Comparison of ENCODE assay signal across 7 cellular contexts in the genomic region with DNA sequence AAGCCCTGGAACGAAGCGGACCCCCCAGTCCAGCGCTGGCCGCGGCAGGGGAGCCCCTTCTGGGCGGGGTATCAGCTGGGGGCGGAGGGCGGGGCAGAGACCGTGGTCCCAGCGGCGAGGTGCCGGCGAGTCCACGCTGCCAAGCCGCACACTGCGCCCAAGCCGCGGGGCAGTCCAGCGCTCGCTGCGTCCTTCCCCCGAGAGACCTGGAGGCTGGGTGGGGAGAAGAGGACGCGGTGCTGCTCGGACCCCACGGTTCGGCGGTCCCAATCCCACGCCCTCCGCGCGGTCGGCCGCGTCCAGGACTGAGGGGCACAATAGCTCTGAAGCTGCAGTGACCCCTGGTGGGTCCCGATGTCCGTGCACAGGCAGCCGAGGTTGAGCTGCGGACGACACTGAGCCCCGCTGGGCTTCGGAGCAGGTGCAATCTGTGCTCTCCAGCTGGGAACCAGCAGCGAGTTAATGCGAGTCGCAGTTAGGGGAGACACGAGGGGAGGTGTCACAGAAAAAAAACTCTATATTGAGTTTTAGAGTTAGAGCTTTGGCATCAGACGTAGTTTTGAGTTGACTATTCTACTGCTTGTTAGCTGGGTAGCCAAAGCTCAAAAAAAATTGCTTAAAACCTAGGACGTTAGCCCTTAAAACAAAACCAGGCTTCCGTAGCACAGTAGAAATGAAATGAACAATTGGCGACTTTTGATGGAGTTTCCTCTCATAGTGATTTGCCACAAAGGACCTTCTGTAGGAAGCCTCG. TPM values are rescaled to one million over a fixed set of nuclear protein-coding genes. Genes with fewer than 3 reads are reported as not detected.
DNase-seq lines count a peak whose midpoint lies in the region; ATAC-seq and TF ChIP-seq lines count a peak whose summit lies in the region.

No MANE protein-coding gene starts in this region.

- TF ChIP-seq CTCF in OCI-LY7 (conservative IDR thresholded peaks at IDR 0.05; ENCODE audit: low read length), result peak; percentile 70
- TF ChIP-seq CTCF in brain (conservative IDR thresholded peaks at IDR 0.05), result peak; percentile 95 to 96

- H3K4me1 ChIP-seq in ES-I3 (ENCODE audit: insufficient read depth, low read length) (no peaks in the 10 kb centered on the region), OCI-LY7 (ENCODE audit: insufficient read depth, low read length, poor library complexity, severe bottlenecking) (peaks cover 5% of the 10 kb centered on the region)

- DNase-seq in HS-5 (ENCODE audit: low read depth) (peak; percentile 32), OCI-LY7 (ENCODE audit: low spot score) (peak; percentile 37), iPS DF 4.7 (ENCODE audit: extremely low read depth, low spot score) (peak; percentile 60), renal cortical epithelial cell (ENCODE audit: low read depth) (peak; percentile 65)

- H3K9me3 Mint-ChIP-seq in brain, result no peaks in the 10 kb centered on the region

- H3K36me3 Mint-ChIP-seq in brain, result no peaks in the 10 kb centered on the region

- no TSS peak for BruUV-seq in OCI-LY7 (replicated peaks; lab: Mats Ljungman, UMichigan)

- H3K4me1 Mint-ChIP-seq in brain, result peaks cover 21% of the 10 kb centered on the region

- H3K27ac Mint-ChIP-seq in brain, result peak overlapping the region; percentile 33 to 91 (median 81)

- ATAC-seq in GM21423 (IDR thresholded peaks at IDR 0.05; ENCODE audit: unreplicated experiment), result peak; percentile 84

- peaks cover 73% of the 10 kb centered on the region for H3K27me3 Mint-ChIP-seq in brain

- no peak overlapping the region for H2AFZ ChIP-seq in OCI-LY7 (ENCODE audit: low read length)

- H3K79me2 ChIP-seq in OCI-LY7 (ENCODE audit: insufficient read depth, low read depth, low read length), result no peaks in the 10 kb centered on the region

- intact Hi-C loops in OCI-LY7 (cut with micrococcal nuclease; ENCODE audit: unreplicated experiment), result loop anchor here (1.0 kb wide), 1 partner anchor 245 kb away; no protein-coding TSS in a partner anchor

- H3K4me3 ChIP-seq in OCI-LY7 (ENCODE audit: low read depth, low read length, poor library complexity, severe bottlenecking), result no peak overlapping the region

- H3K36me3 ChIP-seq in ES-I3 (ENCODE audit: insufficient read depth, low read length), result no peaks in the 10 kb centered on the region
- no peaks in the 10 kb centered on the region for H3K36me3 ChIP-seq in OCI-LY7 (ENCODE audit: insufficient read depth, low read length)

- H3K9me3 ChIP-seq in ES-I3 (ENCODE audit: control insufficient read depth, insufficient read depth, low read length) (no peaks in the 10 kb centered on the region), OCI-LY7 (ENCODE audit: low read length) (no peaks in the 10 kb centered on the region)

- CTCF ChIA-PET in OCI-LY7 (lab: Charles Lee; ENCODE audit: unreplicated experiment), result no interaction called here

- no peaks in the 10 kb centered on the region for H3K9me2 ChIP-seq in OCI-LY7 (ENCODE audit: insufficient read depth, low read length)

- peak overlapping the region; percentile 84 to 91 (median 88) for H3K4me3 Mint-ChIP-seq in brain

- POLR2A ChIA-PET in OCI-LY7 (lab: Charles Lee), result interaction anchor here (0.9 kb wide), 1 partner anchor 246 kb away, joined by 3 read pairs; no protein-coding TSS in a partner anchor

- no peaks in the 10 kb centered on the region for H4K20me1 ChIP-seq in OCI-LY7 (ENCODE audit: insufficient read depth, low read length)

- peak overlapping the region; percentile 21; the same call in 1 of the 2 replicates for H3K4me2 ChIP-seq in OCI-LY7 (ENCODE audit: low read length)

- peak overlapping the region; percentile 90 for H3K9ac ChIP-seq in ES-I3 (ENCODE audit: low read depth, low read length)

- H3K27ac ChIP-seq in OCI-LY7 (ENCODE audit: low read depth, low read length, poor library complexity, severe bottlenecking), result no peak overlapping the region

RNA-seq across cellular contexts. Expression of gene EPB41L4A, which starts 1.2 kb away (rescaled TPM):
- 0.03 TPM in 1 of 2 replicates, not detected in the other for total RNA-seq in OCI-LY7 (2014; rRNA removed; shearing (Covaris generic))
- not detected in 2 replicates for total RNA-seq in OCI-LY7 (2022)
- polyA plus RNA-seq in brain (ENCODE audit: insufficient read depth, low read depth, low replicate concordance), result 9.6 TPM
- total RNA-seq in renal cortical epithelial cell, result 18.1 and 26.1 TPM in 2 replicates

Comparison
In these comparisons a context has a peak if more than half of its experiments do, and no peak if none do; other contexts are left out.
1. RNA of gene EPB41L4A, which starts 1.2 kb away (total RNA-seq): 18.1 to 26.1 TPM in renal cortical epithelial cell; 0.03 TPM in OCI-LY7; every median in the first group is over 10 times any median in the second.
2. Peak in every context shown above with its lines, with median percentiles within 50 percentile points of each other: DNase-seq.